ENCODE assay signal across 8 cellular contexts in genomic region chr1:113759341-113760101, GRCh38. TPM values are rescaled to one million over a fixed set of nuclear protein-coding genes. Genes with fewer than 3 reads are reported as not detected.
A peak's percentile ranks its signal among the peaks of the same experiment; 100 is the strongest.
DNase-seq lines count a peak whose midpoint lies in the region; ATAC-seq and TF ChIP-seq lines count a peak whose summit lies in the region.

PHTF1 (minus strand) TSS chr1:113759486; CDS start chr1:113758703, 783 bp downstream.

- H3K79me2 ChIP-seq in GM23338 (replicated peaks; ENCODE audit: insufficient read depth), result peaks cover 16% of the 10 kb centered on the region
- H3K79me2 ChIP-seq in neural progenitor cell (ENCODE audit: low read depth), result peaks cover 43% of the 10 kb centered on the region

- H3K27ac Mint-ChIP-seq in GM23338 (peak within 1 kb of the TSS; percentile 99), neural progenitor cell (peak within 1 kb of the TSS; percentile 99)

- H3K4me1 Mint-ChIP-seq in GM23338 (peaks cover 16% of the 10 kb centered on the region), neural progenitor cell (peaks cover 55% of the 10 kb centered on the region)

- H3K4me2 ChIP-seq in GM23338, result peak within 1 kb of the TSS; percentile 84
- H3K4me2 ChIP-seq in neural progenitor cell, result peak within 1 kb of the TSS; percentile 88

- H3K36me3 Mint-ChIP-seq in GM23338 (ENCODE audit: low read depth), result peaks cover 25% of the 10 kb centered on the region
- H3K36me3 Mint-ChIP-seq in neural progenitor cell, result peaks cover 20% of the 10 kb centered on the region

- H4K20me1 ChIP-seq in GM23338 (replicated peaks; ENCODE audit: insufficient read depth) (no peaks in the 10 kb centered on the region), neural progenitor cell (ENCODE audit: low read depth) (no peaks in the 10 kb centered on the region)

- H3K4me3 Mint-ChIP-seq in GM23338 (peak within 1 kb of the TSS; percentile 96), neural progenitor cell (peak within 1 kb of the TSS; percentile 96)

- H3K9ac ChIP-seq in neural progenitor cell, result peak within 1 kb of the TSS; percentile 35

- H3K4me3 ChIP-seq in GM23338, result peak within 1 kb of the TSS; percentile 61
- peak within 1 kb of the TSS; percentile 83 for H3K4me3 ChIP-seq in neural progenitor cell

- TF ChIP-seq CTCF in GM23338 (conservative IDR thresholded peaks at IDR 0.05; ENCODE audit: low read depth in 2 of 2) (no peak), neural progenitor cell (IDR thresholded peaks at IDR 0.05) (no peak)

- no peaks in the 10 kb centered on the region for H3K9me3 ChIP-seq in neural progenitor cell (ENCODE audit: low read depth)

- no peaks in the 10 kb centered on the region for H3K9me2 ChIP-seq in GM23338 (ENCODE audit: insufficient read depth)

- H3K36me3 ChIP-seq in GM23338 (ENCODE audit: insufficient read depth) (no peaks in the 10 kb centered on the region; the same call in none of the 2 replicates), neural progenitor cell (no peaks in the 10 kb centered on the region)

- H3K27me3 ChIP-seq in GM23338 (ENCODE audit: insufficient read depth) (no peaks in the 10 kb centered on the region), neural progenitor cell (no peaks in the 10 kb centered on the region)

- DNase-seq in G401 (ENCODE audit: low spot score) (peak; percentile 88), GM23338 (ENCODE audit: low spot score) (peak; percentile 90), LHCN-M2 (ENCODE audit: low read depth) (peak; percentile 80), SHP77 (lab: John Stamatoyannopoulos, UW) (peak; percentile 66 to 75), foreskin melanocyte (peak; percentile 74), neural progenitor cell (ENCODE audit: low spot score) (peak; percentile 88), substantia nigra (lab: John Stamatoyannopoulos, UW) (peak in 44 of 49 donors; percentile 14 to 78 (median 50))
- peak; percentile 39 for DNase-seq in activated gamma-delta T cell treated with anti-CD3 and anti-CD28 coated beads, Interleukin-2, amount 50 U/mL, for 16 hours (ENCODE audit: low read depth)

- H3K27ac ChIP-seq in GM23338 (ENCODE audit: low read depth) (peak within 1 kb of the TSS; percentile 97), neural progenitor cell (peak within 1 kb of the TSS; percentile 90), substantia nigra (ENCODE audit: low read depth, low read length, poor library complexity, severe bottlenecking) (peak within 1 kb of the TSS; percentile 94)

- peak; percentile 90 for ATAC-seq in GM23338

- in situ Hi-C loops in G401 (cut with HindIII; ENCODE audit: low sequenced_read_pairs), result no loop called here

- H3K27me3 Mint-ChIP-seq in GM23338 (ENCODE audit: insufficient read depth, low read depth, poor library complexity) (peaks cover 5% of the 10 kb centered on the region), neural progenitor cell (ENCODE audit: insufficient read depth, low read depth) (no peaks in the 10 kb centered on the region)

- H3F3A ChIP-seq in GM23338 (replicated peaks; ENCODE audit: low read depth) (peaks cover 8% of the 10 kb centered on the region; the same call in 1 of the 2 replicates), neural progenitor cell (ENCODE audit: low read depth) (peaks cover 41% of the 10 kb centered on the region)

- peak within 1 kb of the TSS; percentile 69; the same call in 1 of the 2 replicates for H2AFZ ChIP-seq in GM23338
- peak within 1 kb of the TSS; percentile 70 for H2AFZ ChIP-seq in neural progenitor cell (replicated peaks)

- H3K4me1 ChIP-seq in GM23338 (ENCODE audit: insufficient read depth) (peaks cover 9% of the 10 kb centered on the region; the same call in 1 of the 2 replicates), neural progenitor cell (peaks cover 29% of the 10 kb centered on the region)

- H3K9me3 Mint-ChIP-seq in GM23338 (no peaks in the 10 kb centered on the region), neural progenitor cell (no peaks in the 10 kb centered on the region)

TF ChIP-seq in GM23338, 12 proteins besides CTCF, POLR2A, EP300 and RAD21 (continues in another document):
- TF ChIP-seq JUNB (IDR thresholded peaks at IDR 0.05; ENCODE audit: unreplicated experiment) (no peak), ETS1 (IDR thresholded peaks at IDR 0.05) (0 out of 2 replicates have a peak, but pooled peaks have one; percentile 12), ZNF331 (CRISPR knock-in tag; IDR thresholded peaks at IDR 0.05; ENCODE audit: low read depth) (no peak), EZH2phosphoT487 (IDR thresholded peaks at IDR 0.05; ENCODE audit: unreplicated experiment) (no peak), NANOG (IDR thresholded peaks at IDR 0.05; ENCODE audit: borderline replicate concordance) (no peak), CREB1 (CRISPR knock-in tag; IDR thresholded peaks at IDR 0.05; ENCODE audit: low read depth) (no peak), ZNF462 (CRISPR knock-in tag; IDR thresholded peaks at IDR 0.05) (no peak), EZH2 (IDR thresholded peaks at IDR 0.05; ENCODE audit: low read depth, unreplicated experiment) (no peak)

RNA-seq across cellular contexts. Expression of gene PHTF1, which starts in this region (rescaled TPM):
- 15.5 and 27.1 TPM in 2 replicates for total RNA-seq in G401 (2014; rRNA removed; shearing (Covaris generic))
- 21.6 and 24.5 TPM in 2 replicates for total RNA-seq in GM23338 (2014; rRNA removed; shearing (Covaris generic))
- 18.7 and 19.1 TPM in 2 replicates for polyA plus RNA-seq in GM23338 (2016; fragmentation: Nextera tagmentation; extraction: Ambion mirVana)
- 39.0 and 39.6 TPM in 2 replicates for total RNA-seq in LHCN-M2 (2014; rRNA removed)
- polyA plus RNA-seq in LHCN-M2 (2012), result 15.2 TPM
- 50.7 and 76.8 TPM in 2 replicates for total RNA-seq in neural progenitor cell (ENCODE audit: low replicate concordance)

Comparison
In these comparisons a context has a peak if more than half of its experiments do, and no peak if none do; other contexts are left out.
1. Peak in every context shown above with its lines: DNase-seq, ATAC-seq, H3K4me3 ChIP-seq and H3K27ac ChIP-seq.
2. DNase-seq: peak in every context shown above with its lines; median percentile 90 in GM23338; 88 in G401; 88 in neural progenitor cell; 80 in LHCN-M2; 74 in foreskin melanocyte; 70 in SHP77; 50 in substantia nigra; 39 in activated gamma-delta T cell treated with anti-CD3 and anti-CD28 coated beads, Interleukin-2, amount 50 U/mL, for 16 hours.